In genomic region chr2:37201208-37201607, GRCh38 we compare ENCODE assay signal across 1 cellular context.
TF ChIP-seq lines count a peak whose summit lies in the region.

No MANE protein-coding gene starts in this region.

TF ChIP-seq in GM12878, 131 proteins besides CTCF, POLR2A, EP300 and RAD21:
- no peak for TF ChIP-seq PML (IDR thresholded peaks at IDR 0.05; ENCODE audit: low read length)
- TF ChIP-seq BHLHE40 (IDR thresholded peaks at IDR 0.05; ENCODE audit: borderline replicate concordance in 1 of 2, low read depth in 2 of 2, low read length in 1 of 2), result no peak
- TF ChIP-seq IRF4 (IDR thresholded peaks at IDR 0.05; ENCODE audit: low read depth, low read length), result no peak
- peak; percentile 41; the same call in 1 of the 2 replicates for TF ChIP-seq ATF7 (IDR thresholded peaks at IDR 0.05; ENCODE audit: low read depth)
- TF ChIP-seq PKNOX1 (IDR thresholded peaks at IDR 0.05), result no peak
- no peak for TF ChIP-seq CUX1 (IDR thresholded peaks at IDR 0.05; ENCODE audit: insufficient replicate concordance, low read depth, low read length)
